ENCODE assay signal across 8 cellular contexts in the genomic region with DNA sequence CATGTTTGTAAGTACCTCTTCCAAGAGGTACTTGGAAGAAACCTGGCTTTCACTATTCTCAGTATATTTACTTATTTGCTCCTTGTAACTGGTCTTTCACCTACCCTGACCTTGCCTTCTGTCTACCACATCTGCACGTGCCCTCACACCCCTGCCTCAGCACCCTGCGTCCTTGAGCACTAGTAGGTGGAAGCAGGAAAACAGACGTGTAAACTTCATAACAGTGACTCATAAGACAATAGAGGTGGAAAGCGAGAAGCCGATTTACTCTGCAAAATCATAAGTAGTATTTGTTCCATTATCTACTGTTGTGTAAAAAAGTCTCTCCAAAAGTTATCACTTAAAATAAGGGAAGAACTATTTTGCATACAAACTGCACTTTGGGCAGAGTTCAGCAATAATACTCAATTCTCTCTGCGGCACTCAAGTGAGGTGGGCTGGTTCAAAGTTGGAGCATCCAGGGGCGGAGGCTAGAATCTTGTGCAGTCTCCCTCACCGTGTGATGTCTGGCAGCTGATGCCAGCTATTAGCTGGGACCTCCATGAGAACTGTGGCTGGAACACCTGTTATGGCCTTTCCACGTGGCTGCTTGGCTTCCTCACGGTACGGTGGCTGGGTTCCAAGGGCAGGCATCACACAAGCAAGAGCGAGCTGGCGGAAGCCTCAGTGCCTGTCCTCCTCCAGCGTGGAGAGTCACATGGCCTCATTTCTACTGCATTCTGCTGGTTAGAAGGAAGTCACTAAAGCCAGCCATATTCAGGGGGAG. TPM values are rescaled to one million over a fixed set of nuclear protein-coding genes. Genes with fewer than 3 reads are reported as not detected.
A peak's percentile ranks its signal among the peaks of the same experiment; 100 is the strongest.
DNase-seq lines count a peak whose midpoint lies in the region; ATAC-seq lines count a peak whose summit lies in the region.

No MANE protein-coding gene starts in this region.

- DNase-seq in DMS53 treated with DMSO at 0.1 percent for 48 hours (lab: John Stamatoyannopoulos, UW; ENCODE audit: unreplicated experiment) (peak; percentile 77), NOMO-1 treated with dmso at 0.1 percent for 144 hours (lab: John Stamatoyannopoulos, UW; ENCODE audit: unreplicated experiment) (peak; percentile 14), right cardiac atrium (peak; percentile 53 to 86 (median 82))
- peak; percentile 68 for DNase-seq in stimulated activated CD4-positive, alpha-beta T cell treated with anti-CD3 and anti-CD28 coated beads, Interleukin-1b, Interleukin-23, amount 100 ng/mL, for 48 hours

- peak; percentile 48 for ATAC-seq in HG02981 (IDR thresholded peaks at IDR 0.05; ENCODE audit: unreplicated experiment)
- ATAC-seq in activated T-helper 17 cell treated with anti-CD3 and anti-CD28 coated beads, Interleukin-2, amount 50 U/mL, for 72 hours (replicated peaks) = peak; percentile 94
- ATAC-seq in right cardiac atrium = peak; percentile 77 to 80
- no peak for ATAC-seq in GM19328 (IDR thresholded peaks at IDR 0.05; ENCODE audit: unreplicated experiment)
- ATAC-seq in HG02885 (IDR thresholded peaks at IDR 0.05; ENCODE audit: poor library complexity, unreplicated experiment) = no peak

- H3K4me1 Mint-ChIP-seq in activated T-helper 17 cell treated with anti-CD3 and anti-CD28 coated beads, Interleukin-2, amount 50 U/mL, for 72 hours = peaks cover 41% of the 10 kb centered on the region

- no peaks in the 10 kb centered on the region for H3K9me3 Mint-ChIP-seq in activated T-helper 17 cell treated with anti-CD3 and anti-CD28 coated beads, Interleukin-2, amount 50 U/mL, for 72 hours

- peak overlapping the region; percentile 3 for H3K27ac ChIP-seq in right cardiac atrium (ENCODE audit: low read length)

- H3K27me3 Mint-ChIP-seq in activated T-helper 17 cell treated with anti-CD3 and anti-CD28 coated beads, Interleukin-2, amount 50 U/mL, for 72 hours = no peaks in the 10 kb centered on the region

- H3K4me3 Mint-ChIP-seq in activated T-helper 17 cell treated with anti-CD3 and anti-CD28 coated beads, Interleukin-2, amount 50 U/mL, for 72 hours = peak overlapping the region; percentile 97

- H3K9me3 ChIP-seq in right cardiac atrium (ENCODE audit: control insufficient read depth, low read length) = no peaks in the 10 kb centered on the region

- H3K27ac Mint-ChIP-seq in activated T-helper 17 cell treated with anti-CD3 and anti-CD28 coated beads, Interleukin-2, amount 50 U/mL, for 72 hours = peak overlapping the region; percentile 97

- no peak overlapping the region for H3K4me3 ChIP-seq in right cardiac atrium (ENCODE audit: low read length)

- intact Hi-C loops in right cardiac atrium (cut with DNase I) = no loop called here

- no peaks in the 10 kb centered on the region for H3K27me3 ChIP-seq in right cardiac atrium (ENCODE audit: control insufficient read depth, insufficient read depth)

- peaks cover 12% of the 10 kb centered on the region for H3K36me3 Mint-ChIP-seq in activated T-helper 17 cell treated with anti-CD3 and anti-CD28 coated beads, Interleukin-2, amount 50 U/mL, for 72 hours (ENCODE audit: low read depth)

- peaks cover 2% of the 10 kb centered on the region for H3K4me1 ChIP-seq in right cardiac atrium (ENCODE audit: control insufficient read depth, insufficient read depth, low read length)

- WGBS in right cardiac atrium = 38% methylated on average over 14 of the region's 14 CpGs

RNA-seq across cellular contexts. Expression of a gene that starts 30.4 kb away (rescaled TPM):
- total RNA-seq in activated T-helper 17 cell treated with anti-CD3 and anti-CD28 coated beads, Interleukin-2, amount 50 U/mL, for 72 hours = 100 to 1,000 TPM in 1 of 2 donors, 10 to 100 TPM in 1; 84.5 to 105 TPM
- total RNA-seq in right cardiac atrium = 10 to 100 TPM; 48.3 to 82.5 (median 56.5) TPM
- 30.9 TPM for polyA plus RNA-seq in right cardiac atrium

RNA-seq across cellular contexts. Expression of a gene that starts 48.3 kb away (rescaled TPM):
- 100 to 1,000 TPM; 201 to 237 TPM for total RNA-seq in activated T-helper 17 cell treated with anti-CD3 and anti-CD28 coated beads, Interleukin-2, amount 50 U/mL, for 72 hours
- 10 to 100 TPM; 84.4 to 97.7 (median 91.7) TPM for total RNA-seq in right cardiac atrium
- polyA plus RNA-seq in right cardiac atrium = 62.1 TPM

RNA-seq across cellular contexts. Expression of a gene that starts 51.5 kb away (rescaled TPM):
- under 1 TPM in 1 of 2 donors, not detected in 1; 0.45 TPM for total RNA-seq in activated T-helper 17 cell treated with anti-CD3 and anti-CD28 coated beads, Interleukin-2, amount 50 U/mL, for 72 hours
- 10 to 100 TPM; 10.8 to 13.6 (median 12.1) TPM for total RNA-seq in right cardiac atrium
- polyA plus RNA-seq in right cardiac atrium = 8.9 TPM

Comparison
In these comparisons a context has a peak if more than half of its experiments do, and no peak if none do; other contexts are left out.
1. DNase-seq: peak in every context shown above with its lines; median percentile 82 in right cardiac atrium; 77 in DMS53 treated with DMSO at 0.1 percent for 48 hours; 68 in stimulated activated CD4-positive, alpha-beta T cell treated with anti-CD3 and anti-CD28 coated beads, Interleukin-1b, Interleukin-23, amount 100 ng/mL, for 48 hours; 14 in NOMO-1 treated with dmso at 0.1 percent for 144 hours.
2. ATAC-seq: peak in HG02981 (single experiment), activated T-helper 17 cell treated with anti-CD3 and anti-CD28 coated beads, Interleukin-2, amount 50 U/mL, for 72 hours (single experiment) and right cardiac atrium (2 of 2); none in GM19328 (single experiment) and HG02885 (single experiment).
3. RNA of a gene that starts 51.5 kb away (total RNA-seq): 10.8 to 13.6 TPM in right cardiac atrium; 0.45 TPM in activated T-helper 17 cell treated with anti-CD3 and anti-CD28 coated beads, Interleukin-2, amount 50 U/mL, for 72 hours; every median in the first group is over 4 times any median in the second.